In genomic region chr4:48970471-48970921, GRCh38 we compare ENCODE assay signal across 16 cellular contexts. TPM values are rescaled to one million over a fixed set of nuclear protein-coding genes. Genes with fewer than 3 reads are reported as not detected.
A peak's percentile ranks its signal among the peaks of the same experiment; 100 is the strongest.
DNase-seq lines count a peak whose midpoint lies in the region; ATAC-seq and TF ChIP-seq lines count a peak whose summit lies in the region.
"Had no signal": no experiment of that assay in that cellular context is flagged by ENCODE, and none has a peak within 500 bp of the region (broad histone marks: within the 10 kb centered on the region; RNA-seq: fewer than 3 reads in every experiment).

No MANE protein-coding gene starts in this region.

- H3K27ac Mint-ChIP-seq in activated CD8-positive, alpha-beta memory T cell treated with anti-CD3 and anti-CD28 coated beads, Interleukin-2, amount 10 ng/mL, durations not matched to agents 7 days and 5 days = no peak overlapping the region

- intact Hi-C loops in A673 (cut with micrococcal nuclease; ENCODE audit: unreplicated experiment) = no loop called here
- intact Hi-C loops in ascending aorta (cut with DNase I) = no loop called here

- in situ Hi-C loops in GM23248 (cut with MboI) = no loop called here

- H3K4me2 ChIP-seq in GM23248 (ENCODE audit: unreplicated experiment) = peak overlapping the region; percentile 38

- H3K36me3 Mint-ChIP-seq in activated CD8-positive, alpha-beta memory T cell treated with anti-CD3 and anti-CD28 coated beads, Interleukin-2, amount 10 ng/mL, durations not matched to agents 7 days and 5 days = no peaks in the 10 kb centered on the region

- no peaks in the 10 kb centered on the region for H3K9me3 Mint-ChIP-seq in activated CD8-positive, alpha-beta memory T cell treated with anti-CD3 and anti-CD28 coated beads, Interleukin-2, amount 10 ng/mL, durations not matched to agents 7 days and 5 days (ENCODE audit: low read depth)

- H3K4me1 ChIP-seq in A673 (ENCODE audit: insufficient read depth, low read length, poor library complexity, severe bottlenecking) (no peaks in the 10 kb centered on the region), GM23248 (ENCODE audit: insufficient read depth) (peaks cover 19% of the 10 kb centered on the region), ascending aorta (no peaks in the 10 kb centered on the region)

- H3K27ac ChIP-seq in A673 (ENCODE audit: low read depth, low read length, poor library complexity, severe bottlenecking) (no peak overlapping the region), GM23248 (0 out of 2 replicates have a peak overlapping the region, but pooled peaks have one; percentile 14), RWPE1 (no peak overlapping the region), ascending aorta (no peak overlapping the region)
- H3K27ac ChIP-seq: HL-60 had no signal

- no peaks in the 10 kb centered on the region for H3K27me3 ChIP-seq in A673 (replicated peaks; ENCODE audit: insufficient read depth, low read depth, low read length, poor library complexity)
- no peaks in the 10 kb centered on the region for H3K27me3 ChIP-seq in GM23248 (replicated peaks; ENCODE audit: insufficient read depth)
- H3K27me3 ChIP-seq in ascending aorta = no peaks in the 10 kb centered on the region

- no peak overlapping the region for H3K9ac ChIP-seq in GM23248

- CTCF ChIA-PET in A673 (lab: Charles Lee) = no interaction called here
- CTCF ChIA-PET in RWPE1 (lab: Yijun Ruan, JAX) = no interaction called here
- CTCF ChIA-PET in activated CD8-positive, alpha-beta memory T cell treated with anti-CD3 and anti-CD28 coated beads, Interleukin-2, amount 10 ng/mL, durations not matched to agents 7 days and 5 days (lab: Charles Lee) = no interaction called here

- peak overlapping the region; percentile 11; the same call in 1 of the 2 replicates for H2AFZ ChIP-seq in GM23248

- no peak for ATAC-seq in activated CD8-positive, alpha-beta memory T cell treated with anti-CD3 and anti-CD28 coated beads, Interleukin-2, amount 10 ng/mL, durations not matched to agents 7 days and 5 days
- ATAC-seq: GM12878, left lobe of liver had no signal

- H3K79me2 ChIP-seq in GM23248 (ENCODE audit: insufficient read depth) = no peaks in the 10 kb centered on the region

- peaks cover 5% of the 10 kb centered on the region for H3K27me3 Mint-ChIP-seq in activated CD8-positive, alpha-beta memory T cell treated with anti-CD3 and anti-CD28 coated beads, Interleukin-2, amount 10 ng/mL, durations not matched to agents 7 days and 5 days

- H3K9me3 ChIP-seq in A673 (ENCODE audit: low read depth, low read length, poor library complexity, severe bottlenecking) (no peaks in the 10 kb centered on the region), GM23248 (ENCODE audit: low read depth) (no peaks in the 10 kb centered on the region), ascending aorta (no peaks in the 10 kb centered on the region)

- WGBS in GM23248 (ENCODE audit: low coverage in 1 of 2, low lambda C conversion rate in 2 of 2, missing lambda C conversion rate in 2 of 2), 2 experiments = 2 to 3% methylated on average over 3 of the region's 3 CpGs

- no peak overlapping the region for H3K4me3 ChIP-seq in A673 (ENCODE audit: low read depth, low read length, poor library complexity, severe bottlenecking)
- no peak overlapping the region for H3K4me3 ChIP-seq in GM23248
- no peak overlapping the region for H3K4me3 ChIP-seq in ascending aorta
- H3K4me3 ChIP-seq: GM12878 had no signal

- H3K36me3 ChIP-seq in A673 (ENCODE audit: insufficient read depth, low read length, poor library complexity, severe bottlenecking) (no peaks in the 10 kb centered on the region), GM23248 (ENCODE audit: low read depth) (no peaks in the 10 kb centered on the region), ascending aorta (no peaks in the 10 kb centered on the region)

- H3F3A ChIP-seq in GM23248 (ENCODE audit: insufficient read depth) = peaks cover 13% of the 10 kb centered on the region; the same call in 1 of the 2 replicates

- POLR2A ChIA-PET in A673 (lab: Charles Lee; ENCODE audit: low non-redundant PET) = no interaction called here
- POLR2A ChIA-PET in RWPE1 (lab: Yijun Ruan, JAX; ENCODE audit: low non-redundant PET) = no interaction called here

- H3K9me2 ChIP-seq in GM23248 (ENCODE audit: insufficient read depth) = no peaks in the 10 kb centered on the region

- BruUV-seq in A673 (replicated peaks; lab: Mats Ljungman, UMichigan) = no TSS peak

- no peak overlapping the region for H3K4me3 Mint-ChIP-seq in activated CD8-positive, alpha-beta memory T cell treated with anti-CD3 and anti-CD28 coated beads, Interleukin-2, amount 10 ng/mL, durations not matched to agents 7 days and 5 days

- H4K20me1 ChIP-seq in GM23248 (ENCODE audit: insufficient read depth) = no peaks in the 10 kb centered on the region

- H3K4me1 Mint-ChIP-seq in activated CD8-positive, alpha-beta memory T cell treated with anti-CD3 and anti-CD28 coated beads, Interleukin-2, amount 10 ng/mL, durations not matched to agents 7 days and 5 days = no peaks in the 10 kb centered on the region

- TF ChIP-seq CTCF in A673 (conservative IDR thresholded peaks at IDR 0.05; ENCODE audit: low read depth, low read length) (no peak), RWPE1 (conservative IDR thresholded peaks at IDR 0.05; ENCODE audit: low read depth) (no peak), ascending aorta (IDR thresholded peaks at IDR 0.05) (no peak)

- DNase-seq in A673 (ENCODE audit: low spot score) (peak; percentile 49), GM23248 (peak; percentile 79), RWPE1 (ENCODE audit: low spot score) (peak; percentile 66), fibroblast of the conjunctiva (ENCODE audit: low read depth) (peak; percentile 12), ascending aorta (ENCODE audit: low spot score in 2 of 2) (no peak), NCI-H146 (lab: John Stamatoyannopoulos, UW) (no peak)
- no peak for DNase-seq in activated effector memory CD4-positive, alpha-beta T cell treated with Interleukin-2 at 50 U/mL for 16 hours
- no peak for DNase-seq in activated CD8-positive, alpha-beta memory T cell treated with anti-CD3 and anti-CD28 coated beads, Interleukin-2, amount 10 ng/mL, durations not matched to agents 7 days and 5 days
- DNase-seq: activated CD8-positive, alpha-beta memory T cell treated with anti-CD3 and anti-CD28 coated beads, Interleukin-2, amount 50 U/mL, for 4 hours; NCI-H1105; NCI-H82; stimulated activated naive CD4-positive, alpha-beta T cell; T-helper 1 cell had no signal

RNA-seq across cellular contexts. Expression of gene CWH43, which starts 15.6 kb away (rescaled TPM):
- total RNA-seq in A673 (2021) (not detected in 2 replicates), ascending aorta (not detected)
- total RNA-seq in GM23248 (2014; rRNA removed; shearing (Covaris generic)) = not detected in 2 replicates
- polyA plus RNA-seq in GM23248 (2016; fragmentation: Nextera tagmentation; extraction: Ambion mirVana) = not detected in 2 replicates
- not detected for total RNA-seq in activated CD8-positive, alpha-beta memory T cell treated with anti-CD3 and anti-CD28 coated beads, Interleukin-2, amount 10 ng/mL, durations not matched to agents 7 days and 5 days
- total RNA-seq: GM12878, left lobe of liver had no signal
- polyA plus RNA-seq: GM12878 had no signal

Comparison
In these comparisons a context has a peak if more than half of its experiments do, and no peak if none do; other contexts are left out.
1. DNase-seq: peak in A673 (single experiment), GM23248 (single experiment), RWPE1 (single experiment) and fibroblast of the conjunctiva (single experiment); none in activated effector memory CD4-positive, alpha-beta T cell treated with Interleukin-2 at 50 U/mL for 16 hours (single experiment), ascending aorta (0 of 2), activated CD8-positive, alpha-beta memory T cell treated with anti-CD3 and anti-CD28 coated beads, Interleukin-2, amount 10 ng/mL, durations not matched to agents 7 days and 5 days (single experiment) and NCI-H146 (single experiment).